Comparison of ENCODE assay signal across 26 cellular contexts in genomic region chr7:96691692-96692091, GRCh38.
"Had no signal": no experiment of that assay in that cellular context is flagged by ENCODE, and none has a peak within 500 bp of the region (broad histone marks: within the 10 kb centered on the region; RNA-seq: fewer than 3 reads in every experiment).

No MANE protein-coding gene starts in this region.

- H3K4me1 ChIP-seq: prostate gland had no signal

- H3K36me3 ChIP-seq: prostate gland had no signal

- H3K27me3 ChIP-seq: body of pancreas, gastroesophageal sphincter, hepatocyte, pancreas, spleen, testis, transverse colon had no signal

- H3K4me3 ChIP-seq: body of pancreas, gastroesophageal sphincter, hepatocyte, pancreas, prostate gland, spleen, testis, transverse colon had no signal

- H3K27ac Mint-ChIP-seq: activated CD4-positive, alpha-beta T cell treated with anti-CD3 and anti-CD28 coated beads, Interleukin-2, amount 10 ng/mL, durations not matched to agents 7 days and 5 days; activated CD8-positive, alpha-beta T cell treated with anti-CD3 and anti-CD28 coated beads for 36 hours; activated naive CD4-positive, alpha-beta T cell treated with anti-CD3 and anti-CD28 coated beads, Interleukin-2, amount 50 U/mL, for 24 hours; activated T-helper 2 cell treated with anti-CD3 and anti-CD28 coated beads, Interferon-gamma antibody, Interleukin-2, Interleukin-4, amounts not matched to agents 10 μg/mL and 5 μg/mL and 100 μg/mL, durations not matched to agents 14 hours and 24 hours and 36 hours had no signal

- H3K27me3 Mint-ChIP-seq: activated CD4-positive, alpha-beta T cell treated with anti-CD3 and anti-CD28 coated beads, Interleukin-2, amount 10 ng/mL, durations not matched to agents 7 days and 5 days; activated CD8-positive, alpha-beta T cell treated with anti-CD3 and anti-CD28 coated beads for 36 hours; activated naive CD4-positive, alpha-beta T cell treated with anti-CD3 and anti-CD28 coated beads, Interleukin-2, amount 50 U/mL, for 24 hours; naive B cell had no signal

- H3K4me2 ChIP-seq: hepatocyte had no signal

- ATAC-seq: activated CD8-positive, alpha-beta T cell treated with anti-CD3 and anti-CD28 coated beads for 36 hours; body of pancreas; gastroesophageal sphincter; pancreas; right cardiac atrium; stimulated activated naive CD8-positive, alpha-beta T cell treated with anti-CD3 and anti-CD28 coated beads, Interleukin-15, Interleukin-2, amounts not matched to agents 100 U/mL and 50 U/mL, for 24 hours had no signal

- H3K4me1 Mint-ChIP-seq: neural crest cell had no signal

- H3K27ac ChIP-seq: body of pancreas, gastroesophageal sphincter, hepatocyte, pancreas, prostate gland, spleen, testis, transverse colon had no signal

- DNase-seq: activated CD4-positive, alpha-beta T cell treated with anti-CD3 and anti-CD28 coated beads, Interleukin-2, amount 10 ng/mL, durations not matched to agents 7 days and 5 days; activated CD4-positive, CD25-positive, alpha-beta regulatory T cell treated with anti-CD3 and anti-CD28 coated beads, Interleukin-2, amount 50 U/mL, for 72 hours; activated CD8-positive, alpha-beta T cell treated with anti-CD3 and anti-CD28 coated beads for 36 hours; activated T-cell treated with anti-CD3 and anti-CD28 coated beads, Interleukin-2, amount 50 U/mL, for 48 hours; aorta; body of pancreas; dermis blood vessel endothelial cell; effector CD4-positive, alpha-beta T cell; naive B cell; nucleus accumbens; pancreas; right cardiac atrium; spleen; stimulated activated CD4-positive, alpha-beta T cell treated with anti-CD3 and anti-CD28 coated beads, Interleukin-4, amount 100 ng/mL, for 1 hour; stimulated activated naive CD8-positive, alpha-beta T cell treated with anti-CD3 and anti-CD28 coated beads, Interleukin-15, Interleukin-2, amounts not matched to agents 100 U/mL and 50 U/mL, for 24 hours; T-helper 9 cell; testis; transverse colon had no signal

- H3K4me3 Mint-ChIP-seq: activated CD4-positive, alpha-beta T cell treated with anti-CD3 and anti-CD28 coated beads, Interleukin-2, amount 10 ng/mL, durations not matched to agents 7 days and 5 days; activated CD8-positive, alpha-beta T cell treated with anti-CD3 and anti-CD28 coated beads for 36 hours; activated naive CD4-positive, alpha-beta T cell treated with anti-CD3 and anti-CD28 coated beads, Interleukin-2, amount 50 U/mL, for 24 hours; mesothelial cell of epicardium; naive B cell; neural crest cell; T-helper 1 cell treated with Interleukin-12 subunit alpha and Interleukin-12 subunit beta and Interleukin-4 antibody, amounts not matched to agents 30 μg/mL and 1 μg/mL, for 36 hours had no signal

- H3K9me3 ChIP-seq: body of pancreas, gastroesophageal sphincter, pancreas, prostate gland, spleen, testis, transverse colon had no signal

- H3K9me3 Mint-ChIP-seq: activated CD8-positive, alpha-beta T cell treated with anti-CD3 and anti-CD28 coated beads for 36 hours; activated naive CD4-positive, alpha-beta T cell treated with anti-CD3 and anti-CD28 coated beads, Interleukin-2, amount 50 U/mL, for 24 hours; naive B cell; neural crest cell; T-helper 1 cell treated with Interleukin-12 subunit alpha and Interleukin-12 subunit beta and Interleukin-4 antibody, amounts not matched to agents 30 μg/mL and 1 μg/mL, for 36 hours had no signal

- H2AFZ ChIP-seq: hepatocyte had no signal
